In the genomic region with DNA sequence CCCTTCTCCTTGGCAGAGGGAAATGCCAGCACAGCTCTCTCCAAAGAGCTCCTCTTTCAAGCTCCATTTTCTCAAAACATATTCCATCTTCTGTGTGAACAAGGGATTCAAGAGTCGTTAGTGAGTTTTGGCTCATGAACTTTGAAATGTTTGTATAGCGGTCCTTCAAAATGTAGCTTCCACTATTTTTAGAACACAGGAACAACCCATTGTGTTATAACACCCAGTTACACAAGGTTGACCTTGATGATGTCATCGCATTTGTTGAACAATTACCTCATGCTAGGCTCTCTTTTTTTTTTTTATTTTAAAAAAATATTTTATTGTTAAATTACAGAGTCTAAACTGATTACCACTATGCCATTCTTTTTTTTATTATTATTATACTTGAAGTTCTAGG, we compare ENCODE assay signal across 11 cellular contexts.
"Had no signal": no experiment of that assay in that cellular context is flagged by ENCODE, and none has a peak within 500 bp of the region (broad histone marks: within the 10 kb centered on the region; RNA-seq: fewer than 3 reads in every experiment).

No MANE protein-coding gene starts in this region.

- DNase-seq: activated CD4-positive, alpha-beta T cell treated with anti-CD3 and anti-CD28 coated beads, Interleukin-2, amount 50 U/mL, for 4 hours; activated effector memory CD4-positive, alpha-beta T cell treated with Interleukin-2 at 50 U/mL for 16 hours; activated T-cell treated with anti-CD3 and anti-CD28 coated beads, Interleukin-2, amount 50 U/mL, for 1 hour; amygdala; effector CD4-positive, alpha-beta T cell; hypothalamus; mesendoderm; stimulated activated CD4-positive, alpha-beta T cell treated with anti-CD3 and anti-CD28 coated beads, Interleukin-4, amount 100 ng/mL, for 24 hours; stimulated activated naive CD8-positive, alpha-beta T cell treated with anti-CD3 and anti-CD28 coated beads, Interleukin-15, amount 100 ng/mL, for 72 hours had no signal

- ATAC-seq: activated CD4-positive, CD25-positive, alpha-beta regulatory T cell treated with anti-CD3 and anti-CD28 coated beads, Interleukin-2, amount 50 U/mL, for 24 hours; activated naive CD4-positive, alpha-beta T cell treated with anti-CD3 and anti-CD28 coated beads, Interleukin-2, amount 50 U/mL, for 72 hours; stimulated activated naive CD8-positive, alpha-beta T cell treated with anti-CD3 and anti-CD28 coated beads, Interleukin-15, amount 100 ng/mL, for 72 hours had no signal
